In genomic region chr5:96836817-96837216, GRCh38 we compare ENCODE assay signal across 34 cellular contexts. TPM values are rescaled to one million over a fixed set of nuclear protein-coding genes. Genes with fewer than 3 reads are reported as not detected.
"Had no signal": no experiment of that assay in that cellular context is flagged by ENCODE, and none has a peak within 500 bp of the region (broad histone marks: within the 10 kb centered on the region; RNA-seq: fewer than 3 reads in every experiment).

No MANE protein-coding gene starts in this region.

- H3K4me3 Mint-ChIP-seq: activated CD4-positive, alpha-beta memory T cell treated with anti-CD3 and anti-CD28 coated beads for 36 hours; activated CD4-positive, alpha-beta T cell treated with anti-CD3 and anti-CD28 coated beads for 36 hours; activated CD4-positive, alpha-beta T cell treated with anti-CD3 and anti-CD28 coated beads, Interleukin-2, amount 10 ng/mL, durations not matched to agents 24 days and 14 days; activated CD8-positive, alpha-beta T cell treated with anti-CD3 and anti-CD28 coated beads, Interleukin-2, amount 10 ng/mL, durations not matched to agents 7 days and 5 days; activated naive CD4-positive, alpha-beta T cell treated with anti-CD3 and anti-CD28 coated beads, Interleukin-2, amount 10 ng/mL, durations not matched to agents 7 days and 5 days; activated naive CD8-positive, alpha-beta T cell treated with anti-CD3 and anti-CD28 coated beads, Interleukin-2, amount 10 ng/mL, durations not matched to agents 7 days and 5 days; activated T-cell treated with anti-CD3 and anti-CD28 coated beads, Interleukin-2, amount 50 U/mL, for 24 hours; activated T-cell treated with anti-CD3 and anti-CD28 coated beads, Interleukin-2, amount 50 U/mL, for 72 hours; brain; dendritic cell treated with granulocyte-macrophage colony-stimulating factor and Interleukin-4, amounts not matched to agents 40 ng/mL and 50 ng/mL, for 4 days; endodermal cell; T-helper 17 cell; T-helper 2 cell treated with Interferon-gamma antibody and Interleukin-4, amounts not matched to agents 5 μg/mL and 100 μg/mL, for 36 hours had no signal

- H3K4me1 ChIP-seq: ascending aorta, breast epithelium, esophagus muscularis mucosa, foreskin keratinocyte, gastroesophageal sphincter had no signal

- ATAC-seq: activated CD4-positive, alpha-beta T cell treated with anti-CD3 and anti-CD28 coated beads for 36 hours; activated CD8-positive, alpha-beta T cell treated with anti-CD3 and anti-CD28 coated beads, Interleukin-2, amount 10 ng/mL, durations not matched to agents 7 days and 5 days; activated naive CD4-positive, alpha-beta T cell treated with anti-CD3 and anti-CD28 coated beads, Interleukin-2, amount 50 U/mL, for 72 hours; activated T-cell treated with anti-CD3 and anti-CD28 coated beads, Interleukin-2, amount 50 U/mL, for 72 hours; foreskin keratinocyte; gastroesophageal sphincter; T-helper 17 cell had no signal

- DNase-seq: activated CD4-positive, alpha-beta memory T cell treated with anti-CD3 and anti-CD28 coated beads for 36 hours; activated CD4-positive, alpha-beta T cell treated with anti-CD3 and anti-CD28 coated beads for 36 hours; activated CD4-positive, alpha-beta T cell treated with anti-CD3 and anti-CD28 coated beads, Interleukin-2, amount 10 ng/mL, durations not matched to agents 24 days and 14 days; activated CD4-positive, CD25-positive, alpha-beta regulatory T cell; activated CD4-positive, CD25-positive, alpha-beta regulatory T cell treated with anti-CD3 and anti-CD28 coated beads, Interleukin-2, amount 50 U/mL, for 72 hours; activated CD8-positive, alpha-beta memory T cell treated with anti-CD3 and anti-CD28 coated beads, Interleukin-2, amount 50 U/mL, for 48 hours; activated CD8-positive, alpha-beta T cell treated with anti-CD3 and anti-CD28 coated beads, Interleukin-2, amount 10 ng/mL, durations not matched to agents 7 days and 5 days; activated gamma-delta T cell; activated naive CD4-positive, alpha-beta T cell; activated naive CD4-positive, alpha-beta T cell treated with anti-CD3 and anti-CD28 coated beads, Interleukin-2, amount 10 ng/mL, durations not matched to agents 7 days and 5 days; activated naive CD8-positive, alpha-beta T cell treated with anti-CD3 and anti-CD28 coated beads, Interleukin-2, amount 10 ng/mL, durations not matched to agents 7 days and 5 days; activated T-cell treated with anti-CD3 and anti-CD28 coated beads for 4 hours; activated T-cell treated with anti-CD3 and anti-CD28 coated beads, Interleukin-2, amount 50 U/mL, for 24 hours; activated T-cell treated with anti-CD3 and anti-CD28 coated beads, Interleukin-2, amount 50 U/mL, for 72 hours; central memory CD4-positive, alpha-beta T cell; cerebellar nuclear complex; dorsolateral prefrontal cortex; effector memory CD4-positive, alpha-beta T cell; endodermal cell; erythroblast; foreskin keratinocyte; T-helper 1 cell; T-helper 17 cell; T1000 had no signal

- H3K9me3 Mint-ChIP-seq: activated CD4-positive, alpha-beta memory T cell treated with anti-CD3 and anti-CD28 coated beads for 36 hours; activated CD4-positive, alpha-beta T cell treated with anti-CD3 and anti-CD28 coated beads, Interleukin-2, amount 10 ng/mL, durations not matched to agents 24 days and 14 days; activated naive CD4-positive, alpha-beta T cell treated with anti-CD3 and anti-CD28 coated beads, Interleukin-2, amount 10 ng/mL, durations not matched to agents 7 days and 5 days; activated naive CD4-positive, alpha-beta T cell treated with anti-CD3 and anti-CD28 coated beads, Interleukin-2, amount 50 U/mL, for 72 hours; activated naive CD8-positive, alpha-beta T cell treated with anti-CD3 and anti-CD28 coated beads, Interleukin-2, amount 10 ng/mL, durations not matched to agents 7 days and 5 days; activated T-cell treated with anti-CD3 and anti-CD28 coated beads, Interleukin-2, amount 50 U/mL, for 24 hours; activated T-cell treated with anti-CD3 and anti-CD28 coated beads, Interleukin-2, amount 50 U/mL, for 72 hours; brain; dendritic cell treated with granulocyte-macrophage colony-stimulating factor and Interleukin-4, amounts not matched to agents 40 ng/mL and 50 ng/mL, for 4 days; endodermal cell; T-helper 2 cell treated with Interferon-gamma antibody and Interleukin-4, amounts not matched to agents 5 μg/mL and 100 μg/mL, for 36 hours had no signal

- H3K4me1 Mint-ChIP-seq: brain had no signal

- H3K27ac Mint-ChIP-seq: activated CD4-positive, alpha-beta memory T cell treated with anti-CD3 and anti-CD28 coated beads for 36 hours; activated CD4-positive, alpha-beta T cell treated with anti-CD3 and anti-CD28 coated beads for 36 hours; activated CD4-positive, alpha-beta T cell treated with anti-CD3 and anti-CD28 coated beads, Interleukin-2, amount 10 ng/mL, durations not matched to agents 24 days and 14 days; activated CD8-positive, alpha-beta T cell treated with anti-CD3 and anti-CD28 coated beads, Interleukin-2, amount 10 ng/mL, durations not matched to agents 7 days and 5 days; activated naive CD4-positive, alpha-beta T cell treated with anti-CD3 and anti-CD28 coated beads, Interleukin-2, amount 10 ng/mL, durations not matched to agents 7 days and 5 days; activated naive CD4-positive, alpha-beta T cell treated with anti-CD3 and anti-CD28 coated beads, Interleukin-2, amount 50 U/mL, for 72 hours; activated naive CD8-positive, alpha-beta T cell treated with anti-CD3 and anti-CD28 coated beads, Interleukin-2, amount 10 ng/mL, durations not matched to agents 7 days and 5 days; activated T-cell treated with anti-CD3 and anti-CD28 coated beads, Interleukin-2, amount 50 U/mL, for 24 hours; activated T-cell treated with anti-CD3 and anti-CD28 coated beads, Interleukin-2, amount 50 U/mL, for 72 hours; brain; dendritic cell treated with granulocyte-macrophage colony-stimulating factor and Interleukin-4, amounts not matched to agents 40 ng/mL and 50 ng/mL, for 4 days; endodermal cell; T-helper 17 cell; T-helper 2 cell treated with Interferon-gamma antibody and Interleukin-4, amounts not matched to agents 5 μg/mL and 100 μg/mL, for 36 hours had no signal

- H3K27ac ChIP-seq: ascending aorta, breast epithelium, cardiac muscle cell, coronary artery, dorsolateral prefrontal cortex, esophagus muscularis mucosa, foreskin keratinocyte, gastroesophageal sphincter had no signal

- H3K36me3 Mint-ChIP-seq: activated CD4-positive, alpha-beta memory T cell treated with anti-CD3 and anti-CD28 coated beads for 36 hours; activated naive CD4-positive, alpha-beta T cell treated with anti-CD3 and anti-CD28 coated beads, Interleukin-2, amount 10 ng/mL, durations not matched to agents 7 days and 5 days; activated naive CD4-positive, alpha-beta T cell treated with anti-CD3 and anti-CD28 coated beads, Interleukin-2, amount 50 U/mL, for 72 hours; activated naive CD8-positive, alpha-beta T cell treated with anti-CD3 and anti-CD28 coated beads, Interleukin-2, amount 10 ng/mL, durations not matched to agents 7 days and 5 days; brain had no signal

- H3K9me3 ChIP-seq: ascending aorta, breast epithelium, esophagus muscularis mucosa, gastroesophageal sphincter had no signal

- H3K36me3 ChIP-seq: ascending aorta, breast epithelium, cardiac muscle cell, esophagus muscularis mucosa, gastroesophageal sphincter had no signal

- H3K4me3 ChIP-seq: ascending aorta, breast epithelium, cardiac muscle cell, coronary artery, dorsolateral prefrontal cortex, esophagus muscularis mucosa, gastroesophageal sphincter had no signal

- H3K27me3 Mint-ChIP-seq: activated CD4-positive, alpha-beta memory T cell treated with anti-CD3 and anti-CD28 coated beads for 36 hours; activated CD4-positive, alpha-beta T cell treated with anti-CD3 and anti-CD28 coated beads for 36 hours; activated T-cell treated with anti-CD3 and anti-CD28 coated beads, Interleukin-2, amount 50 U/mL, for 24 hours; brain; dendritic cell treated with granulocyte-macrophage colony-stimulating factor and Interleukin-4, amounts not matched to agents 40 ng/mL and 50 ng/mL, for 4 days had no signal

RNA-seq across cellular contexts. Expression of gene ERAP2, which starts 39.5 kb away (rescaled TPM):
- total RNA-seq: cardiac muscle cell, endodermal cell had no signal
